Comparison of ENCODE assay signal across 9 cellular contexts in the genomic region with DNA sequence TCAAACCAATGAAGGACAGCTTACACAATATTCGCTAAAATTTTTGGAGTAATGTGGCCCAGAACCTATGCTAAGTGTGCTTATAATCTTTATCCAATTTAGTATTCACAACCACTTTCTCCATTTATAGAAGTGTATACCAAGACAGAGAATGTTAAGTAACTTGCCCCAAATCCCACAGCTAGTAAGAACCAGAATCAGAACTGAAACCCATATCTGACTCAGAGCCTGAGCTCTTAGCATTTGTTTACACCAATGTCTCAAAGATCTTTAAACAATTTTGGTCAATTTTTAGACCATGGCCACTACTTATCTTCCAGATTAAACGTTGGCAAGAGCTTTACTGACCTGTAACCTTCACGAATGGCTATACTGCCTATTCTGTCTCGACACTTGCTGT. TPM values are rescaled to one million over a fixed set of nuclear protein-coding genes. Genes with fewer than 3 reads are reported as not detected.
DNase-seq lines count a peak whose midpoint lies in the region; ATAC-seq and TF ChIP-seq lines count a peak whose summit lies in the region.
"Had no signal": no experiment of that assay in that cellular context is flagged by ENCODE, and none has a peak within 500 bp of the region (broad histone marks: within the 10 kb centered on the region; RNA-seq: fewer than 3 reads in every experiment).

No MANE protein-coding gene starts in this region.

- H3K27me3 ChIP-seq in esophagus squamous epithelium = no peaks in the 10 kb centered on the region
- H3K27me3 ChIP-seq: pancreas had no signal

- peaks cover 0 to 71% (median 0%) of the 10 kb centered on the region in 3 donors for H3K36me3 ChIP-seq in esophagus squamous epithelium

- ATAC-seq in GM18511 (IDR thresholded peaks at IDR 0.05; ENCODE audit: unreplicated experiment) (peak; percentile 76), GM21381 (IDR thresholded peaks at IDR 0.05; ENCODE audit: unreplicated experiment) (peak; percentile 53), HG03135 (IDR thresholded peaks at IDR 0.05; ENCODE audit: unreplicated experiment) (peak; percentile 62)

- intact Hi-C loops in esophagus squamous epithelium (cut with DNase I) = no loop called here
- intact Hi-C loops in lower leg skin (cut with DNase I; ENCODE audit: low total_unique reads) = no loop called here

- H3K9me3 ChIP-seq in esophagus squamous epithelium = no peaks in the 10 kb centered on the region
- H3K9me3 ChIP-seq: pancreas had no signal

- TF ChIP-seq POLR2A in esophagus squamous epithelium (IDR thresholded peaks at IDR 0.05) = no peak
- no peak for TF ChIP-seq POLR2A in lower leg skin (IDR thresholded peaks at IDR 0.05)

- TF ChIP-seq CTCF in esophagus squamous epithelium (IDR thresholded peaks at IDR 0.05) (no peak), lower leg skin (IDR thresholded peaks at IDR 0.05) (no peak)

- peak overlapping the region in 3 of 4 donors; percentile 21 to 33 (median 22) for H3K27ac ChIP-seq in esophagus squamous epithelium
- H3K27ac ChIP-seq: pancreas had no signal

- no peak for DNase-seq in esophagus squamous epithelium (lab: John Stamatoyannopoulos, UW)
- no peak for DNase-seq in stimulated activated CD4-positive, alpha-beta T cell treated with anti-CD3 and anti-CD28 coated beads, Interleukin-2, amount 100 ng/mL, for 24 hours
- no peak for DNase-seq in lower leg skin (ENCODE audit: low spot score in 2 of 2)
- DNase-seq in NOMO-1 treated with dmso at 0.1 percent for 144 hours (lab: John Stamatoyannopoulos, UW; ENCODE audit: unreplicated experiment) = no peak
- DNase-seq: activated CD4-positive, alpha-beta T cell treated with anti-CD3 and anti-CD28 coated beads for 48 hours; pancreas had no signal

- 56 to 78% methylated on average over 4 of the region's 4 CpGs for WGBS in esophagus squamous epithelium, 2 donors
- WGBS in lower leg skin, 2 donors = 82 to 89% methylated on average over 4 of the region's 4 CpGs

- H3K4me3 ChIP-seq in esophagus squamous epithelium (no peak overlapping the region), lower leg skin (ENCODE audit: low read depth, poor library complexity, severe bottlenecking) (no peak overlapping the region)
- H3K4me3 ChIP-seq: pancreas had no signal

- H3K4me1 ChIP-seq in esophagus squamous epithelium = peaks cover 0 to 20% (median 0%) of the 10 kb centered on the region in 3 donors

RNA-seq across cellular contexts. Expression of gene PAPLN, which starts 53.0 kb away (rescaled TPM):
- 10 to 100 TPM in 1 of 4 donors, 1 to 10 TPM in 3; 2.2 to 12.6 (median 5.4) TPM for total RNA-seq in esophagus squamous epithelium
- total RNA-seq in lower leg skin = 10 to 100 TPM; 11.2 to 36.4 (median 22.6) TPM
